8 cellular contexts compared by ENCODE assay signal in the genomic region with DNA sequence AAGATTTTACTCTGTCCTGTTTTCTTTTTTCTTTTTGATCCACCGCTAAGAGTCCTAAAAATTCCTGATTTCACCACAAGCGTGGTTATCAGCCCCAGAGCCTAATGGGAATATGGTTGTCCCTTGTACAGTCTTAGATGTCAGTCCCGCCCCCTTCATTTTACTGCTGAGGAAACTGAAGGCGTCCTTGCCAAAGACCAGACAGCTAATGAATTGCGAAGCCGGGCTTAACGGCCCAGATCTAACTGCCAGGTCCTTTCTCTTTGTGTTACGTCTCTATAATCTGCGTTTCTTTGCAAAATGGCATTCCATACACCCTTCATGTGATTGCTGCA. TPM values are rescaled to one million over a fixed set of nuclear protein-coding genes. Genes with fewer than 3 reads are reported as not detected.
A peak's percentile ranks its signal among the peaks of the same experiment; 100 is the strongest.
DNase-seq lines count a peak whose midpoint lies in the region; ATAC-seq and TF ChIP-seq lines count a peak whose summit lies in the region.

No MANE protein-coding gene starts in this region.

- H3K79me2 ChIP-seq in KMS-11 (ENCODE audit: insufficient read depth, low read depth): peaks cover 67% of the 10 kb centered on the region

- H3K9me3 Mint-ChIP-seq in activated naive CD4-positive, alpha-beta T cell treated with anti-CD3 and anti-CD28 coated beads, Interleukin-2, amount 50 U/mL, for 24 hours: no peaks in the 10 kb centered on the region
- no peaks in the 10 kb centered on the region for H3K9me3 Mint-ChIP-seq in progenitor cell of endocrine pancreas (ENCODE audit: low read depth)

- peaks cover 44% of the 10 kb centered on the region for H3K4me1 Mint-ChIP-seq in activated naive CD4-positive, alpha-beta T cell treated with anti-CD3 and anti-CD28 coated beads, Interleukin-2, amount 50 U/mL, for 24 hours
- peaks cover 23% of the 10 kb centered on the region for H3K4me1 Mint-ChIP-seq in progenitor cell of endocrine pancreas (ENCODE audit: low read depth)

- no peak overlapping the region for H3K4me3 ChIP-seq in KMS-11 (IDR thresholded peaks at IDR 0.05; ENCODE audit: insufficient read depth, low read depth, low read length)

- H3K9ac ChIP-seq in KMS-11: peak overlapping the region; percentile 78

- H2AFZ ChIP-seq in KMS-11 (ENCODE audit: low read depth): peak overlapping the region; percentile 94

- H3K36me3 Mint-ChIP-seq in activated naive CD4-positive, alpha-beta T cell treated with anti-CD3 and anti-CD28 coated beads, Interleukin-2, amount 50 U/mL, for 24 hours: peaks cover 13% of the 10 kb centered on the region
- peaks cover 9% of the 10 kb centered on the region for H3K36me3 Mint-ChIP-seq in progenitor cell of endocrine pancreas (ENCODE audit: insufficient read depth)

- H3K27me3 Mint-ChIP-seq in activated naive CD4-positive, alpha-beta T cell treated with anti-CD3 and anti-CD28 coated beads, Interleukin-2, amount 50 U/mL, for 24 hours: no peaks in the 10 kb centered on the region
- no peaks in the 10 kb centered on the region for H3K27me3 Mint-ChIP-seq in progenitor cell of endocrine pancreas

- H4K20me1 ChIP-seq in KMS-11 (ENCODE audit: insufficient read depth): no peaks in the 10 kb centered on the region

- H3K27ac ChIP-seq in KMS-11: peak overlapping the region; percentile 56

- no peaks in the 10 kb centered on the region for H3K27me3 ChIP-seq in KMS-11 (ENCODE audit: insufficient read depth, low read depth)

- peak; percentile 3 to 42 for DNase-seq in NOMO-1 (lab: John Stamatoyannopoulos, UW; ENCODE audit: unreplicated experiment in 2 of 2)
- DNase-seq in NOMO-1 treated with dmso at 0.1 percent for 144 hours (lab: John Stamatoyannopoulos, UW; ENCODE audit: unreplicated experiment): no peak
- peak; percentile 41 for DNase-seq in glomerular visceral epithelial cell (ENCODE audit: extremely low spot score)
- no peak for DNase-seq in progenitor cell of endocrine pancreas (ENCODE audit: low spot score, unreplicated experiment)
- no peak for DNase-seq in mesenteric fat pad (ENCODE audit: low spot score)

- peaks cover 24% of the 10 kb centered on the region; the same call in 1 of the 2 replicates for H3K36me3 ChIP-seq in KMS-11 (ENCODE audit: insufficient read depth)

- peak; percentile 13 for ATAC-seq in GM21619 (IDR thresholded peaks at IDR 0.05; ENCODE audit: unreplicated experiment)

- H3K27ac Mint-ChIP-seq in activated naive CD4-positive, alpha-beta T cell treated with anti-CD3 and anti-CD28 coated beads, Interleukin-2, amount 50 U/mL, for 24 hours: peak overlapping the region; percentile 98
- peak overlapping the region; percentile 98 for H3K27ac Mint-ChIP-seq in progenitor cell of endocrine pancreas

- peak overlapping the region; percentile 55 for H3K4me2 ChIP-seq in KMS-11

- peak overlapping the region; percentile 98 for H3K4me3 Mint-ChIP-seq in activated naive CD4-positive, alpha-beta T cell treated with anti-CD3 and anti-CD28 coated beads, Interleukin-2, amount 50 U/mL, for 24 hours
- H3K4me3 Mint-ChIP-seq in progenitor cell of endocrine pancreas (ENCODE audit: low read depth): peak overlapping the region; percentile 99

- H3K4me1 ChIP-seq in KMS-11 (ENCODE audit: low read depth, poor library complexity, severe bottlenecking): peaks cover 45% of the 10 kb centered on the region

- TF ChIP-seq CTCF in KMS-11 (conservative IDR thresholded peaks at IDR 0.05; ENCODE audit: low read depth, low read length) (no peak), progenitor cell of endocrine pancreas (IDR thresholded peaks at IDR 0.05; ENCODE audit: unreplicated experiment) (no peak)

RNA-seq across cellular contexts. Expression of gene NSA2, which starts 0.5 kb away (rescaled TPM):
- total RNA-seq in progenitor cell of endocrine pancreas (74.8 and 78.3 TPM in 2 replicates), mesenteric fat pad (68.6 TPM)

RNA-seq across cellular contexts. Expression of gene GFM2, which starts 0.6 kb away (rescaled TPM):
- total RNA-seq in progenitor cell of endocrine pancreas (32.9 and 35.6 TPM in 2 replicates), mesenteric fat pad (10.8 TPM)

Comparison
In these comparisons a context has a peak if more than half of its experiments do, and no peak if none do; other contexts are left out.
1. DNase-seq: peak in NOMO-1 (2 of 2) and glomerular visceral epithelial cell (single experiment); none in NOMO-1 treated with dmso at 0.1 percent for 144 hours (single experiment), progenitor cell of endocrine pancreas (single experiment) and mesenteric fat pad (single experiment).